In genomic region chr19:4067396-4068057, GRCh38 we compare ENCODE assay signal across 8 cellular contexts. TPM values are rescaled to one million over a fixed set of nuclear protein-coding genes. Genes with fewer than 3 reads are reported as not detected.
DNase-seq lines count a peak whose midpoint lies in the region; ATAC-seq and TF ChIP-seq lines count a peak whose summit lies in the region.

No MANE protein-coding gene starts in this region.

- peak overlapping the region; percentile 89 for H3K4me3 ChIP-seq in cardiac muscle cell

- TF ChIP-seq CTCF in cardiac muscle cell (IDR thresholded peaks at IDR 0.05; ENCODE audit: low read depth, low read length), result no peak

- peaks cover 16% of the 10 kb centered on the region for H3K27me3 ChIP-seq in cardiac muscle cell

- peak overlapping the region; percentile 53 for H3K27ac Mint-ChIP-seq in activated naive CD4-positive, alpha-beta T cell treated with anti-CD3 and anti-CD28 coated beads for 36 hours
- H3K27ac Mint-ChIP-seq in activated CD8-positive, alpha-beta T cell treated with anti-CD3 and anti-CD28 coated beads, Interleukin-2, amount 10 ng/mL, durations not matched to agents 7 days and 5 days, result peak overlapping the region; percentile 89

- H3K27me3 Mint-ChIP-seq in activated naive CD4-positive, alpha-beta T cell treated with anti-CD3 and anti-CD28 coated beads for 36 hours (ENCODE audit: low read depth), result no peaks in the 10 kb centered on the region
- H3K27me3 Mint-ChIP-seq in activated CD8-positive, alpha-beta T cell treated with anti-CD3 and anti-CD28 coated beads, Interleukin-2, amount 10 ng/mL, durations not matched to agents 7 days and 5 days (ENCODE audit: low read depth), result no peaks in the 10 kb centered on the region

- H3K27ac ChIP-seq in cardiac muscle cell, result peak overlapping the region; percentile 90

- no peaks in the 10 kb centered on the region for H3K36me3 Mint-ChIP-seq in activated naive CD4-positive, alpha-beta T cell treated with anti-CD3 and anti-CD28 coated beads for 36 hours (ENCODE audit: low read depth)
- peaks cover 8% of the 10 kb centered on the region for H3K36me3 Mint-ChIP-seq in activated CD8-positive, alpha-beta T cell treated with anti-CD3 and anti-CD28 coated beads, Interleukin-2, amount 10 ng/mL, durations not matched to agents 7 days and 5 days (ENCODE audit: low read depth)

- peak overlapping the region; percentile 69 for H3K4me3 Mint-ChIP-seq in activated naive CD4-positive, alpha-beta T cell treated with anti-CD3 and anti-CD28 coated beads for 36 hours
- peak overlapping the region; percentile 82 for H3K4me3 Mint-ChIP-seq in activated CD8-positive, alpha-beta T cell treated with anti-CD3 and anti-CD28 coated beads, Interleukin-2, amount 10 ng/mL, durations not matched to agents 7 days and 5 days

- CTCF ChIA-PET in activated naive CD4-positive, alpha-beta T cell treated with anti-CD3 and anti-CD28 coated beads for 36 hours (lab: Charles Lee), result no interaction called here
- CTCF ChIA-PET in activated CD8-positive, alpha-beta T cell treated with anti-CD3 and anti-CD28 coated beads, Interleukin-2, amount 10 ng/mL, durations not matched to agents 7 days and 5 days (lab: Charles Lee), result interaction anchor here (2.4 kb wide), 1 partner anchor 72 kb away, joined by 11 read pairs; no protein-coding TSS in a partner anchor

- peaks cover 30% of the 10 kb centered on the region for H3K4me1 Mint-ChIP-seq in activated naive CD4-positive, alpha-beta T cell treated with anti-CD3 and anti-CD28 coated beads for 36 hours (ENCODE audit: low read depth)
- peaks cover 37% of the 10 kb centered on the region for H3K4me1 Mint-ChIP-seq in activated CD8-positive, alpha-beta T cell treated with anti-CD3 and anti-CD28 coated beads, Interleukin-2, amount 10 ng/mL, durations not matched to agents 7 days and 5 days (ENCODE audit: low read depth)

- H3K9me3 Mint-ChIP-seq in activated naive CD4-positive, alpha-beta T cell treated with anti-CD3 and anti-CD28 coated beads for 36 hours, result no peaks in the 10 kb centered on the region
- H3K9me3 Mint-ChIP-seq in activated CD8-positive, alpha-beta T cell treated with anti-CD3 and anti-CD28 coated beads, Interleukin-2, amount 10 ng/mL, durations not matched to agents 7 days and 5 days (ENCODE audit: insufficient read depth), result no peaks in the 10 kb centered on the region

- ATAC-seq in activated CD8-positive, alpha-beta T cell treated with anti-CD3 and anti-CD28 coated beads, Interleukin-2, amount 10 ng/mL, durations not matched to agents 7 days and 5 days, result no peak
- no peak for ATAC-seq in HG02852 (IDR thresholded peaks at IDR 0.05; ENCODE audit: unreplicated experiment)

- peaks cover 3% of the 10 kb centered on the region for H3K4me1 ChIP-seq in cardiac muscle cell (ENCODE audit: low read depth)

- DNase-seq in activated naive CD4-positive, alpha-beta T cell treated with anti-CD3 and anti-CD28 coated beads for 36 hours, result no peak
- DNase-seq in activated naive CD4-positive, alpha-beta T cell treated with Interleukin-2 at 50 U/mL for 16 hours, result no peak
- DNase-seq in activated CD8-positive, alpha-beta T cell treated with anti-CD3 and anti-CD28 coated beads, Interleukin-2, amount 10 ng/mL, durations not matched to agents 7 days and 5 days, result no peak
- DNase-seq in cardiac muscle cell (ENCODE audit: low read depth in 1 of 2, low spot score in 1 of 2), result peak in 1 of 2 donors; percentile 50
- DNase-seq in retina, result peak; percentile 51
- no peak for DNase-seq in central memory CD4-positive, alpha-beta T cell
- DNase-seq in stimulated activated CD4-positive, alpha-beta T cell treated with anti-CD3 and anti-CD28 coated beads, Interleukin-1b, Interleukin-23, amount 100 ng/mL, for 48 hours, result no peak

- no peaks in the 10 kb centered on the region for H3K36me3 ChIP-seq in cardiac muscle cell

- POLR2A ChIA-PET in activated CD8-positive, alpha-beta T cell treated with anti-CD3 and anti-CD28 coated beads, Interleukin-2, amount 10 ng/mL, durations not matched to agents 7 days and 5 days (lab: Charles Lee), result interaction anchor here (1.1 kb wide), 1 partner anchor 36 kb away, joined by 3 read pairs; no protein-coding TSS in a partner anchor

- no peaks in the 10 kb centered on the region for H3K9me3 ChIP-seq in cardiac muscle cell (ENCODE audit: low read depth)

- intact Hi-C loops in activated naive CD4-positive, alpha-beta T cell treated with anti-CD3 and anti-CD28 coated beads for 36 hours (cut with micrococcal nuclease), result loop anchor here (2.0 to 5.0 kb wide), 9 partner anchors 40 to 655 kb away; partner anchors contain the start of genes ANKRD24, APBA3, CACTIN and CHAF1A

RNA-seq across cellular contexts. Expression of gene ZBTB7A, which starts 0.8 kb away (rescaled TPM):
- total RNA-seq in activated naive CD4-positive, alpha-beta T cell treated with anti-CD3 and anti-CD28 coated beads for 36 hours, result 10 to 100 TPM; 11.3 to 11.9 TPM
- total RNA-seq in activated CD8-positive, alpha-beta T cell treated with anti-CD3 and anti-CD28 coated beads, Interleukin-2, amount 10 ng/mL, durations not matched to agents 7 days and 5 days, result 10 to 100 TPM; 59.1 to 63.1 TPM
- total RNA-seq in cardiac muscle cell, result 14.6 and 20.5 TPM in 2 replicates
- 17.2 and 18.6 TPM in 2 replicates for polyA plus RNA-seq in cardiac muscle cell

RNA-seq across cellular contexts. Expression of gene MAP2K2, which starts 56.4 kb away (rescaled TPM):
- total RNA-seq in activated naive CD4-positive, alpha-beta T cell treated with anti-CD3 and anti-CD28 coated beads for 36 hours, result 100 to 1,000 TPM; 101 to 103 TPM
- total RNA-seq in activated CD8-positive, alpha-beta T cell treated with anti-CD3 and anti-CD28 coated beads, Interleukin-2, amount 10 ng/mL, durations not matched to agents 7 days and 5 days, result 100 to 1,000 TPM; 218 to 234 TPM
- 220 and 240 TPM in 2 replicates for total RNA-seq in cardiac muscle cell
- 217 and 219 TPM in 2 replicates for polyA plus RNA-seq in cardiac muscle cell

RNA-seq across cellular contexts. Expression of gene PIAS4, which starts 60.0 kb away (rescaled TPM):
- 10 to 100 TPM; 16.1 to 20.1 TPM for total RNA-seq in activated naive CD4-positive, alpha-beta T cell treated with anti-CD3 and anti-CD28 coated beads for 36 hours
- total RNA-seq in activated CD8-positive, alpha-beta T cell treated with anti-CD3 and anti-CD28 coated beads, Interleukin-2, amount 10 ng/mL, durations not matched to agents 7 days and 5 days, result 10 to 100 TPM; 34.2 to 35.6 TPM
- 32.6 and 35.4 TPM in 2 replicates for total RNA-seq in cardiac muscle cell
- 9.6 and 11.3 TPM in 2 replicates for polyA plus RNA-seq in cardiac muscle cell
